In the genomic region with DNA sequence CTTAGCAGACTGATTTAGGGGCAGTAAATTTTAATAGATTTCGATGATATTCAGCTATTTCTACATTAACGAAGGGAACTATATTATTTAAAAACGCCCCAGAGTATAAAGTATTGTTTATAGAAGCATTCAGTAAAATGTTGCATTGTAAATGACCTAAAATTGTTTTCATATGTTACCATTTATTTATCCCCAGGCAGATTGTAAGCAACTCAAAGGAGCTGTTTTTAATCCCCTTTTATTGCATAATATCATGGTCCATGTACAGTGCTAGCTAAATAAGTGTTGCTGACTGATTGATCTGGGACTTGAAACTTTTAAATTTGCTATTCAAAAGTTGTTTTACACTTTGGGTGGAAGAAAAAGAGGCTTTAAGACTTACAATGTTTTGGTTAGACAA, we compare ENCODE assay signal across 24 cellular contexts.
"Had no signal": no experiment of that assay in that cellular context is flagged by ENCODE, and none has a peak within 500 bp of the region (broad histone marks: within the 10 kb centered on the region; RNA-seq: fewer than 3 reads in every experiment).

No MANE protein-coding gene starts in this region.

- FAIRE-seq: RCC 7860 had no signal

- H3K4me3 ChIP-seq: cardiac muscle cell, SJSA1 had no signal

- H3K36me3 ChIP-seq: brain microvascular endothelial cell, cardiac muscle cell, SJSA1 had no signal

- H3K27ac ChIP-seq: brain microvascular endothelial cell, cardiac muscle cell, SJSA1 had no signal

- H3K27me3 ChIP-seq: brain microvascular endothelial cell, cardiac muscle cell, SJSA1 had no signal

- DNase-seq: activated CD4-positive, alpha-beta memory T cell treated with anti-CD3 and anti-CD28 coated beads for 36 hours; activated CD4-positive, alpha-beta T cell treated with anti-CD3 and anti-CD28 coated beads for 48 hours; activated CD4-positive, CD25-positive, alpha-beta regulatory T cell treated with anti-CD3 and anti-CD28 coated beads, Interleukin-2, amount 50 U/mL, for 72 hours; activated CD8-positive, alpha-beta memory T cell treated with anti-CD3 and anti-CD28 coated beads for 24 hours; activated gamma-delta T cell; activated naive CD4-positive, alpha-beta T cell treated with anti-CD3 and anti-CD28 coated beads for 36 hours; activated T-cell treated with anti-CD3 and anti-CD28 coated beads, Interleukin-2, amount 50 U/mL, for 4 hours; brain microvascular endothelial cell; KG1; NCI-H1092; NCI-H1417; NCI-H1930; NCI-H2107; NCI-H2171 treated with DMSO at 0.1 percent for 48 hours; NCI-H226; NCI-H526; PC-3; SHP77; T-helper 17 cell; T-helper 9 cell had no signal

- ATAC-seq: activated T-cell treated with anti-CD3 and anti-CD28 coated beads, Interleukin-2, amount 50 U/mL, for 4 hours; PC-3; T-helper 17 cell; WTC11 had no signal

- H3K4me1 ChIP-seq: SJSA1 had no signal
